In genomic region chr17:51743477-51743876, GRCh38 we compare ENCODE assay signal across 25 cellular contexts.
DNase-seq lines count a peak whose midpoint lies in the region; ATAC-seq, FAIRE-seq and TF ChIP-seq lines count a peak whose summit lies in the region.
"Had no signal": no experiment of that assay in that cellular context is flagged by ENCODE, and none has a peak within 500 bp of the region (broad histone marks: within the 10 kb centered on the region; RNA-seq: fewer than 3 reads in every experiment).

No MANE protein-coding gene starts in this region.

- no peaks in the 10 kb centered on the region for H3K27me3 ChIP-seq in SK-N-SH (ENCODE audit: insufficient read depth)
- H3K27me3 ChIP-seq: BLaER1 treated with 17β-estradiol and CSF1 and Interleukin-3, amounts not matched to agents 10 nM and 100 nM had no signal

- peaks cover 4% of the 10 kb centered on the region for H3K27me3 Mint-ChIP-seq in nephron (ENCODE audit: low read depth)

- FAIRE-seq in A549 (lab: Jason Lieb, UNC) (peak; percentile 46), urothelium cell line (lab: Jason Lieb, UNC) (no peak)
- FAIRE-seq: A204.1, D721Med, GM12878, GM12892, GM18507, GM19239 had no signal

- no peaks in the 10 kb centered on the region for H3K9me2 ChIP-seq in SK-N-SH

- no peak for TF ChIP-seq POLR2A in A549 (IDR thresholded peaks at IDR 0.05; ENCODE audit: low read length)

- H3K9me3 Mint-ChIP-seq in nephron = no peaks in the 10 kb centered on the region
- H3K9me3 Mint-ChIP-seq: CD4-positive, alpha-beta T cell; CD8-positive, alpha-beta T cell had no signal

- TF ChIP-seq EP300 in A549 (IDR thresholded peaks at IDR 0.05) (no peak), SK-N-SH (IDR thresholded peaks at IDR 0.05; ENCODE audit: borderline replicate concordance in 1 of 2, low read depth in 1 of 2, low read length in 1 of 2) (peak in 1 of 2 experiments; percentile 84; a peak in 2 of 4 replicates)

- no peak overlapping the region for H3K4me3 Mint-ChIP-seq in nephron
- H3K4me3 Mint-ChIP-seq: B cell; CD4-positive, alpha-beta T cell; CD8-positive, alpha-beta T cell had no signal

- H3K36me3 ChIP-seq in SK-N-SH (replicated peaks in 1 of 2; ENCODE audit: control insufficient read depth in 1 of 2, insufficient read depth in 2 of 2, low read length in 1 of 2) = no peaks in the 10 kb centered on the region
- H3K36me3 ChIP-seq: BLaER1 treated with 17β-estradiol and CSF1 and Interleukin-3, amounts not matched to agents 10 nM and 100 nM had no signal

- H3K79me2 ChIP-seq in SK-N-SH (ENCODE audit: insufficient read depth) = no peaks in the 10 kb centered on the region

- ATAC-seq in A549 (no peak), GM18517 (IDR thresholded peaks at IDR 0.05; ENCODE audit: unreplicated experiment) (no peak)
- ATAC-seq: CD8-positive, alpha-beta T cell; GM12878 had no signal

- TF ChIP-seq CTCF in A549 (IDR thresholded peaks at IDR 0.05) (no peak), SK-N-SH (IDR thresholded peaks at IDR 0.05) (no peak), nephron (IDR thresholded peaks at IDR 0.05; ENCODE audit: unreplicated experiment in 3 of 3) (no peak)

- peak overlapping the region in 2 of 3 experiments; percentile 34 to 65 for H3K27ac Mint-ChIP-seq in nephron
- H3K27ac Mint-ChIP-seq: B cell; CD4-positive, alpha-beta T cell; CD8-positive, alpha-beta T cell had no signal

- TF ChIP-seq RAD21 in A549 (conservative IDR thresholded peaks at IDR 0.05 in 1 of 2, IDR thresholded peaks at IDR 0.05 in 1 of 2) (no peak), SK-N-SH (IDR thresholded peaks at IDR 0.05; ENCODE audit: low read length) (no peak)

- no peak overlapping the region for H3K27ac ChIP-seq in A549
- H3K27ac ChIP-seq in SK-N-SH (ENCODE audit: low read depth in 2 of 2, low read length in 1 of 2) = no peak overlapping the region
- H3K27ac ChIP-seq: BLaER1 treated with 17β-estradiol and CSF1 and Interleukin-3, amounts not matched to agents 10 nM and 100 nM; C4-2B had no signal

- H3K4me1 ChIP-seq in A549 = no peaks in the 10 kb centered on the region
- peaks cover 0 to 9% of the 10 kb centered on the region in 2 experiments; a peak in 2 of 4 replicates for H3K4me1 ChIP-seq in SK-N-SH (ENCODE audit: control insufficient read depth in 1 of 2, insufficient read depth in 2 of 2, low read depth in 1 of 2, low read length in 1 of 2)
- H3K4me1 ChIP-seq: BLaER1 treated with 17β-estradiol and CSF1 and Interleukin-3, amounts not matched to agents 10 nM and 100 nM had no signal

- DNase-seq in A549 (ENCODE audit: low read depth in 1 of 2, low spot score in 1 of 2) = no peak
- DNase-seq in SK-N-SH = no peak
- no peak for DNase-seq in urothelium cell line (ENCODE audit: low spot score)
- DNase-seq: 8988T; AML-193; Caco-2; Calu3; CD4-positive, alpha-beta T cell; CD8-positive, alpha-beta T cell; DMS53; DMS79; DND-41; EL; GDM1 had no signal

- POLR2A ChIA-PET in A549 (lab: Yijun Ruan, JAX) = no interaction called here
- POLR2A ChIA-PET in SK-N-SH (lab: Yijun Ruan, JAX) = no interaction called here

- WGBS in A549 (ENCODE audit: missing lambda C conversion rate) = 57% methylated on average over 4 of the region's 4 CpGs
- WGBS in SK-N-SH (ENCODE audit: low lambda C conversion rate) = 46% methylated on average over 4 of the region's 4 CpGs

- H3K9me3 ChIP-seq in A549 (no peaks in the 10 kb centered on the region), SK-N-SH (no peaks in the 10 kb centered on the region)
- H3K9me3 ChIP-seq: BLaER1 treated with 17β-estradiol and CSF1 and Interleukin-3, amounts not matched to agents 10 nM and 100 nM; Caco-2 had no signal

- H3K9ac ChIP-seq in SK-N-SH = no peak overlapping the region
- H3K9ac ChIP-seq: BLaER1 treated with 17β-estradiol and CSF1 and Interleukin-3, amounts not matched to agents 10 nM and 100 nM had no signal

- H3K4me2 ChIP-seq in A549 = no peak overlapping the region
- no peak overlapping the region for H3K4me2 ChIP-seq in SK-N-SH
- H3K4me2 ChIP-seq: BLaER1 treated with 17β-estradiol and CSF1 and Interleukin-3, amounts not matched to agents 10 nM and 100 nM had no signal

- no peaks in the 10 kb centered on the region for H3F3A ChIP-seq in SK-N-SH (replicated peaks; ENCODE audit: insufficient read depth)

- H2AFZ ChIP-seq in SK-N-SH (ENCODE audit: low read depth) = no peak overlapping the region

- no peaks in the 10 kb centered on the region for H4K20me1 ChIP-seq in SK-N-SH (ENCODE audit: insufficient read depth)
- H4K20me1 ChIP-seq: BLaER1 treated with 17β-estradiol and CSF1 and Interleukin-3, amounts not matched to agents 10 nM and 100 nM had no signal

- no peaks in the 10 kb centered on the region for H3K36me3 Mint-ChIP-seq in nephron (ENCODE audit: low read depth)
- H3K36me3 Mint-ChIP-seq: CD8-positive, alpha-beta T cell had no signal

- H3K4me1 Mint-ChIP-seq in nephron = peaks cover 27% of the 10 kb centered on the region
- H3K4me1 Mint-ChIP-seq: B cell had no signal

- CTCF ChIA-PET in A549 (lab: Yijun Ruan, JAX) = interaction anchor here (0.8 kb wide), 1 partner anchor 21 kb away, joined by 3 read pairs; no protein-coding TSS in a partner anchor
- CTCF ChIA-PET in SK-N-SH (lab: Yijun Ruan, JAX) = interaction anchor here (1.2 to 2.3 kb wide), 2 partner anchors 21 to 372 kb away, joined by 3 to 9 read pairs; no protein-coding TSS in a partner anchor

- H3K4me3 ChIP-seq in A549 = no peak overlapping the region
- H3K4me3 ChIP-seq in SK-N-SH (ENCODE audit: low read depth in 2 of 2, low read length in 1 of 2) = no peak overlapping the region
- H3K4me3 ChIP-seq: BLaER1 treated with 17β-estradiol and CSF1 and Interleukin-3, amounts not matched to agents 10 nM and 100 nM; GM12878 had no signal

TF ChIP-seq in A549, 52 proteins besides CTCF, POLR2A, EP300 and RAD21 (continues in another document):
- TF ChIP-seq HES2 (IDR thresholded peaks at IDR 0.05) = no peak
- TF ChIP-seq, protein P1, sequence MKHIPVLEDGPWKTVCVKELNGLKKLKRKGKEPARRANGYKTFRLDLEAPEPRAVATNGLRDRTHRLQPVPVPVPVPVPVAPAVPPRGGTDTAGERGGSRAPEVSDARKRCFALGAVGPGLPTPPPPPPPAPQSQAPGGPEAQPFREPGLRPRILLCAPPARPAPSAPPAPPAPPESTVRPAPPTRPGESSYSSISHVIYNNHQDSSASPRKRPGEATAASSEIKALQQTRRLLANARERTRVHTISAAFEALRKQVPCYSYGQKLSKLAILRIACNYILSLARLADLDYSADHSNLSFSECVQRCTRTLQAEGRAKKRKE (CRISPR knock-in tag; IDR thresholded peaks at IDR 0.05; ENCODE audit: low read depth) = no peak
- no peak for TF ChIP-seq CEBPB (IDR thresholded peaks at IDR 0.05)
- no peak for TF ChIP-seq CBX2 (IDR thresholded peaks at IDR 0.05; ENCODE audit: borderline replicate concordance, low read depth)
- TF ChIP-seq EHF (CRISPR knock-in tag; IDR thresholded peaks at IDR 0.05) = no peak
- TF ChIP-seq GATA3 (IDR thresholded peaks at IDR 0.05; ENCODE audit: borderline replicate concordance) = no peak
- TF ChIP-seq HEYL (CRISPR knock-in tag; IDR thresholded peaks at IDR 0.05) = no peak
- TF ChIP-seq TFCP2L1 (CRISPR knock-in tag; IDR thresholded peaks at IDR 0.05) = no peak
- TF ChIP-seq HOXA7 (CRISPR knock-in tag; IDR thresholded peaks at IDR 0.05) = no peak
- no peak for TF ChIP-seq ZNF302 (CRISPR knock-in tag; IDR thresholded peaks at IDR 0.05)

TF ChIP-seq in SK-N-SH, 30 proteins besides CTCF, POLR2A, EP300 and RAD21:
- TF ChIP-seq IRF3 (IDR thresholded peaks at IDR 0.05; ENCODE audit: low read depth, low read length) (no peak), RCOR1 (IDR thresholded peaks at IDR 0.05; ENCODE audit: low read length) (peak; percentile 73; the same call in 1 of the 2 replicates), GATA2 (CRISPR knock-in tag; IDR thresholded peaks at IDR 0.05) (peak; percentile 89), TAF1 (IDR thresholded peaks at IDR 0.05; ENCODE audit: borderline replicate concordance, low read depth, low read length) (no peak), MXI1 (IDR thresholded peaks at IDR 0.05; ENCODE audit: low read depth, low read length) (peak; percentile 76; the same call in 1 of the 2 replicates), ELF1 (IDR thresholded peaks at IDR 0.05) (no peak), CHD2 (IDR thresholded peaks at IDR 0.05; ENCODE audit: low read length, partially characterized antibody) (peak; percentile 67)

Comparison
In these comparisons a context has a peak if more than half of its experiments do, and no peak if none do; other contexts are left out.
1. Of the 12 proteins assayed by ChIP-seq in both A549 and SK-N-SH: peak only in A549: none; only in SK-N-SH: CHD2 and RCOR1; in both: none; in neither: 9; mixed calls (peak in some experiments, not most) for 1.